ENCODE assay signal across 24 cellular contexts in the genomic region with DNA sequence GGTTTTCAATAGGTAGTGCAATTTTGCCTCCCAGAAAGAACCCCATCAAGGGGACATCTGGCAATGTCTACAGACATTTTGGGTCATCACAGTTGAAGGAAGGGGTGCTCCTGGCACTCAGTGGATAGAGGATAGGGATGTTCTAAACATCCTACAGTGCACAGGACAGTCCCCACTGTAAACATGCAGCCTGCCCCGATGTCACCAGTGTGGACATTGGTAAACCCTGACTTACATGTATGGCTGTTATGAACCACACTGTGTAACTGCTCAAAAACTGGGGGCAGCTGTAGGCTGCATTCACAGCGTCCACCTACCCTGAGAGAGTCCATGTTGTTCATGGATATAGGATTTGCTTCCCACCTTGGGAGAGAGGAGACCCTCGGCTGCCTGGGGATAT.
"Had no signal": no experiment of that assay in that cellular context is flagged by ENCODE, and none has a peak within 500 bp of the region (broad histone marks: within the 10 kb centered on the region; RNA-seq: fewer than 3 reads in every experiment).

No MANE protein-coding gene starts in this region.

- H3K36me3 Mint-ChIP-seq: memory B cell, mesothelial cell of epicardium had no signal

- H3K4me1 ChIP-seq: colonic mucosa, gastrocnemius medialis, heart right ventricle, left lung, lower lobe of right lung had no signal

- H3K27ac Mint-ChIP-seq: memory B cell, mesothelial cell of epicardium had no signal

- H3K9me3 ChIP-seq: colonic mucosa, esophagus squamous epithelium, gastrocnemius medialis, heart right ventricle, left lung, lower lobe of right lung, mucosa of descending colon had no signal

- H3K4me1 Mint-ChIP-seq: memory B cell, mesothelial cell of epicardium had no signal

- ATAC-seq: gastrocnemius medialis, heart right ventricle, left cardiac atrium, left lung, left ventricle myocardium superior, mucosa of descending colon had no signal

- H3K36me3 ChIP-seq: colonic mucosa, esophagus squamous epithelium, gastrocnemius medialis, heart right ventricle, left lung, lower lobe of right lung had no signal

- FAIRE-seq: endothelial cell of umbilical vein, islet of Langerhans had no signal

- DNase-seq: colonic mucosa; cortex of kidney; dermis blood vessel endothelial cell; dorsolateral prefrontal cortex; effector CD4-positive, alpha-beta T cell; effector memory CD4-positive, alpha-beta T cell; esophagus squamous epithelium; foreskin fibroblast; foreskin melanocyte; gastrocnemius medialis; glutamatergic neuron; head of caudate nucleus; heart right ventricle; hippocampal formation; left cardiac atrium; left lung; left ventricle myocardium superior; lower lobe of right lung; mesendoderm; mucosa of descending colon had no signal

- H3K4me3 ChIP-seq: colonic mucosa, dorsolateral prefrontal cortex, esophagus squamous epithelium, gastrocnemius medialis, heart right ventricle, left lung, lower lobe of right lung, mucosa of descending colon had no signal

- H3K27ac ChIP-seq: colonic mucosa, dorsolateral prefrontal cortex, gastrocnemius medialis, heart right ventricle, left lung, lower lobe of right lung had no signal

- H3K9me3 Mint-ChIP-seq: memory B cell, mesothelial cell of epicardium had no signal

- H3K4me3 Mint-ChIP-seq: memory B cell, mesothelial cell of epicardium had no signal

- H3K27me3 ChIP-seq: colonic mucosa, esophagus squamous epithelium, gastrocnemius medialis, left lung had no signal
